Comparison of ENCODE assay signal across 9 cellular contexts in the genomic region with DNA sequence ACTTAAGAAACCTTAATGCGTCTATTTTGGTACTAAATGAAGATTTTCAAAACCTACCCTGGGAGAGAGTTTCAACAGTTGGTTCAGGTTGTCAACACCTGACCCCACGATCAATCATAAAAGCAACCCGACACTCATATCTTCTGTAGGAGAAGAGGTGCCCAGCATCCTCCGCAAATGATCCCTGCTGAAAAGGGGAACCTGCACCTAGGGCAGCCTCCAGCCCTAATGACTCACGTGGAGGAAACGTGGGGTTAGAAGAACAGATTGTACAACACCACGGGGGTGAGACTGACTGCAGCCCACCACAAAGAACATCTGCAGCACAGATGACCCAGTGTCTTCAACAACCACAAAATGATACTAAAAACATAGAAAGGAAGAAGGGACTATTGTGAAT.
DNase-seq lines count a peak whose midpoint lies in the region; ATAC-seq and TF ChIP-seq lines count a peak whose summit lies in the region.
"Had no signal": no experiment of that assay in that cellular context is flagged by ENCODE, and none has a peak within 500 bp of the region (broad histone marks: within the 10 kb centered on the region; RNA-seq: fewer than 3 reads in every experiment).

No MANE protein-coding gene starts in this region.

- H3K4me1 ChIP-seq in foreskin keratinocyte, result peaks cover 41% of the 10 kb centered on the region
- H3K4me1 ChIP-seq in MM.1S (ENCODE audit: low read length), result no peaks in the 10 kb centered on the region

- no peak overlapping the region for H2AFZ ChIP-seq in MM.1S (ENCODE audit: low read length)

- H3K27me3 ChIP-seq in foreskin keratinocyte, result no peaks in the 10 kb centered on the region
- no peaks in the 10 kb centered on the region for H3K27me3 ChIP-seq in MM.1S (replicated peaks; ENCODE audit: insufficient read depth, low read length)
- H3K27me3 ChIP-seq: heart left ventricle had no signal

- no peak for TF ChIP-seq CTCF in GM12865 (IDR thresholded peaks at IDR 0.05; ENCODE audit: insufficient read depth, low read depth, low read length, missing control alignments)
- no peak for TF ChIP-seq CTCF in foreskin keratinocyte (conservative IDR thresholded peaks at IDR 0.05)
- no peak for TF ChIP-seq CTCF in MM.1S (IDR thresholded peaks at IDR 0.05; ENCODE audit: low read length)

- H3K9ac ChIP-seq in MM.1S (ENCODE audit: low read length), result no peak overlapping the region

- peak; percentile 66 for DNase-seq in GM12865 (ENCODE audit: low read depth)
- peak; percentile 87 for DNase-seq in LHCN-M2 (ENCODE audit: low read depth)
- no peak for DNase-seq in foreskin keratinocyte
- no peak for DNase-seq in NCI-H510A (lab: John Stamatoyannopoulos, UW)
- no peak for DNase-seq in NCI-H1105 (lab: John Stamatoyannopoulos, UW)
- DNase-seq in MM.1S, result no peak
- DNase-seq: heart left ventricle had no signal

- H3K36me3 ChIP-seq in MM.1S (replicated peaks; ENCODE audit: insufficient read depth, low read length), result no peaks in the 10 kb centered on the region

- no peaks in the 10 kb centered on the region for H3F3A ChIP-seq in MM.1S (ENCODE audit: insufficient read depth, low read length)

- H3K4me3 ChIP-seq in GM12865 (ENCODE audit: low read depth, low read length) (no peak overlapping the region), MM.1S (ENCODE audit: low read length) (no peak overlapping the region)
- H3K4me3 ChIP-seq: heart left ventricle had no signal

- H3K4me2 ChIP-seq in MM.1S (ENCODE audit: low read depth, low read length), result no peak overlapping the region

- no peaks in the 10 kb centered on the region for H3K9me2 ChIP-seq in MM.1S (replicated peaks; ENCODE audit: insufficient read depth, low read length)

- H3K27ac ChIP-seq in foreskin keratinocyte, result no peak overlapping the region
- no peak overlapping the region for H3K27ac ChIP-seq in MM.1S (ENCODE audit: low read length)

- no peaks in the 10 kb centered on the region for H3K9me3 ChIP-seq in MM.1S (replicated peaks; ENCODE audit: insufficient read depth, low read length)
- H3K9me3 ChIP-seq: heart left ventricle had no signal

- H4K20me1 ChIP-seq in MM.1S (ENCODE audit: insufficient read depth, low read length), result no peaks in the 10 kb centered on the region

- ATAC-seq in GM21737 (IDR thresholded peaks at IDR 0.05; ENCODE audit: unreplicated experiment) (peak; percentile 44), foreskin keratinocyte (peak; percentile 45), HG03280 (IDR thresholded peaks at IDR 0.05; ENCODE audit: unreplicated experiment) (no peak)
- ATAC-seq: heart left ventricle had no signal

- H3K79me2 ChIP-seq in MM.1S (ENCODE audit: low read length), result no peaks in the 10 kb centered on the region

Comparison
In these comparisons a context has a peak if more than half of its experiments do, and no peak if none do; other contexts are left out.
1. DNase-seq: peak in GM12865 (single experiment) and LHCN-M2 (single experiment); none in foreskin keratinocyte (0 of 2), NCI-H510A (single experiment), NCI-H1105 (single experiment) and MM.1S (single experiment).